1 cellular context compared by ENCODE assay signal in the genomic region with DNA sequence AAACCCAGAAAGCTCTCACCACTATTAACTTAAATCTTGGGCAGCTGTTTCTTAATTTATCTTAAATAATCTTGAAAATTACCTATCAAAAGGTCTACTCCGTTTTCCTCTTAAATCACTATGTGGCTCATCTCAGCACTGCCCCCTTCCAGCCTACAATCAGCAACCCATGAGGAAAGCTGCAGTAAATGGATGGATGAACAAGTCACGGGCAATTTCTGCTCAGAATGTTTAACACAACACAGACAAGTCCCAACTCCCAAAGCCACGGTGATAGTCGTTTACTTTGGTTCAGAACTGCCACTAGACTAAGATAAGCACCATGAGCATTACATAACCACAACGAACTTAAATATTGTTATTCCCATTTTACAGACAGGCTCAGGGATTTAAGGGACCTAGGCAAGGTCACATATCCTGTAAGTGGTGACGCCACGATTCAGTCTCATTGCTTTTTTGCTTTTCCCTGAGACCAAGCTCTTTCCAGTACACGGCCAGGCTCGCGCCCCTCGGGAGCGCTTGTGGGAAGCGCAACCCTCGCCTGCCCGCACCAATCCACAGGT.
TF ChIP-seq lines count a peak whose summit lies in the region.

No MANE protein-coding gene starts in this region.

TF ChIP-seq in H1, 55 proteins besides CTCF, POLR2A, EP300 and RAD21:
- TF ChIP-seq EZH2 (IDR thresholded peaks at IDR 0.05; ENCODE audit: low read depth, low read length, severe bottlenecking) (no peak), CTBP2 (IDR thresholded peaks at IDR 0.05; ENCODE audit: borderline replicate concordance, insufficient read depth, insufficient read length, low read length) (no peak), BCL11A (IDR thresholded peaks at IDR 0.05; ENCODE audit: low read depth in 2 of 2, low read length in 2 of 2) (no peak), JUND (IDR thresholded peaks at IDR 0.05; ENCODE audit: low read length) (no peak), POLR2AphosphoS5 (IDR thresholded peaks at IDR 0.05; ENCODE audit: low read depth, low read length) (no peak), SP1 (IDR thresholded peaks at IDR 0.05; ENCODE audit: low read depth, low read length) (no peak), SRF (IDR thresholded peaks at IDR 0.05; ENCODE audit: low read depth, low read length) (no peak), ATF2 (IDR thresholded peaks at IDR 0.05; ENCODE audit: low read length) (no peak), KDM4A (IDR thresholded peaks at IDR 0.05; ENCODE audit: low read depth, low read length, severe bottlenecking) (no peak), KDM1A (IDR thresholded peaks at IDR 0.05; ENCODE audit: borderline replicate concordance, low read length) (no peak), RFX5 (IDR thresholded peaks at IDR 0.05; ENCODE audit: borderline replicate concordance, low read depth, low read length) (no peak), PHF8 (conservative IDR thresholded peaks at IDR 0.05; ENCODE audit: low read depth, low read length) (no peak), NANOG (IDR thresholded peaks at IDR 0.05; ENCODE audit: insufficient read depth, low read depth, low read length, poor library complexity, severe bottlenecking) (no peak)
- TF ChIP-seq, protein P1, sequence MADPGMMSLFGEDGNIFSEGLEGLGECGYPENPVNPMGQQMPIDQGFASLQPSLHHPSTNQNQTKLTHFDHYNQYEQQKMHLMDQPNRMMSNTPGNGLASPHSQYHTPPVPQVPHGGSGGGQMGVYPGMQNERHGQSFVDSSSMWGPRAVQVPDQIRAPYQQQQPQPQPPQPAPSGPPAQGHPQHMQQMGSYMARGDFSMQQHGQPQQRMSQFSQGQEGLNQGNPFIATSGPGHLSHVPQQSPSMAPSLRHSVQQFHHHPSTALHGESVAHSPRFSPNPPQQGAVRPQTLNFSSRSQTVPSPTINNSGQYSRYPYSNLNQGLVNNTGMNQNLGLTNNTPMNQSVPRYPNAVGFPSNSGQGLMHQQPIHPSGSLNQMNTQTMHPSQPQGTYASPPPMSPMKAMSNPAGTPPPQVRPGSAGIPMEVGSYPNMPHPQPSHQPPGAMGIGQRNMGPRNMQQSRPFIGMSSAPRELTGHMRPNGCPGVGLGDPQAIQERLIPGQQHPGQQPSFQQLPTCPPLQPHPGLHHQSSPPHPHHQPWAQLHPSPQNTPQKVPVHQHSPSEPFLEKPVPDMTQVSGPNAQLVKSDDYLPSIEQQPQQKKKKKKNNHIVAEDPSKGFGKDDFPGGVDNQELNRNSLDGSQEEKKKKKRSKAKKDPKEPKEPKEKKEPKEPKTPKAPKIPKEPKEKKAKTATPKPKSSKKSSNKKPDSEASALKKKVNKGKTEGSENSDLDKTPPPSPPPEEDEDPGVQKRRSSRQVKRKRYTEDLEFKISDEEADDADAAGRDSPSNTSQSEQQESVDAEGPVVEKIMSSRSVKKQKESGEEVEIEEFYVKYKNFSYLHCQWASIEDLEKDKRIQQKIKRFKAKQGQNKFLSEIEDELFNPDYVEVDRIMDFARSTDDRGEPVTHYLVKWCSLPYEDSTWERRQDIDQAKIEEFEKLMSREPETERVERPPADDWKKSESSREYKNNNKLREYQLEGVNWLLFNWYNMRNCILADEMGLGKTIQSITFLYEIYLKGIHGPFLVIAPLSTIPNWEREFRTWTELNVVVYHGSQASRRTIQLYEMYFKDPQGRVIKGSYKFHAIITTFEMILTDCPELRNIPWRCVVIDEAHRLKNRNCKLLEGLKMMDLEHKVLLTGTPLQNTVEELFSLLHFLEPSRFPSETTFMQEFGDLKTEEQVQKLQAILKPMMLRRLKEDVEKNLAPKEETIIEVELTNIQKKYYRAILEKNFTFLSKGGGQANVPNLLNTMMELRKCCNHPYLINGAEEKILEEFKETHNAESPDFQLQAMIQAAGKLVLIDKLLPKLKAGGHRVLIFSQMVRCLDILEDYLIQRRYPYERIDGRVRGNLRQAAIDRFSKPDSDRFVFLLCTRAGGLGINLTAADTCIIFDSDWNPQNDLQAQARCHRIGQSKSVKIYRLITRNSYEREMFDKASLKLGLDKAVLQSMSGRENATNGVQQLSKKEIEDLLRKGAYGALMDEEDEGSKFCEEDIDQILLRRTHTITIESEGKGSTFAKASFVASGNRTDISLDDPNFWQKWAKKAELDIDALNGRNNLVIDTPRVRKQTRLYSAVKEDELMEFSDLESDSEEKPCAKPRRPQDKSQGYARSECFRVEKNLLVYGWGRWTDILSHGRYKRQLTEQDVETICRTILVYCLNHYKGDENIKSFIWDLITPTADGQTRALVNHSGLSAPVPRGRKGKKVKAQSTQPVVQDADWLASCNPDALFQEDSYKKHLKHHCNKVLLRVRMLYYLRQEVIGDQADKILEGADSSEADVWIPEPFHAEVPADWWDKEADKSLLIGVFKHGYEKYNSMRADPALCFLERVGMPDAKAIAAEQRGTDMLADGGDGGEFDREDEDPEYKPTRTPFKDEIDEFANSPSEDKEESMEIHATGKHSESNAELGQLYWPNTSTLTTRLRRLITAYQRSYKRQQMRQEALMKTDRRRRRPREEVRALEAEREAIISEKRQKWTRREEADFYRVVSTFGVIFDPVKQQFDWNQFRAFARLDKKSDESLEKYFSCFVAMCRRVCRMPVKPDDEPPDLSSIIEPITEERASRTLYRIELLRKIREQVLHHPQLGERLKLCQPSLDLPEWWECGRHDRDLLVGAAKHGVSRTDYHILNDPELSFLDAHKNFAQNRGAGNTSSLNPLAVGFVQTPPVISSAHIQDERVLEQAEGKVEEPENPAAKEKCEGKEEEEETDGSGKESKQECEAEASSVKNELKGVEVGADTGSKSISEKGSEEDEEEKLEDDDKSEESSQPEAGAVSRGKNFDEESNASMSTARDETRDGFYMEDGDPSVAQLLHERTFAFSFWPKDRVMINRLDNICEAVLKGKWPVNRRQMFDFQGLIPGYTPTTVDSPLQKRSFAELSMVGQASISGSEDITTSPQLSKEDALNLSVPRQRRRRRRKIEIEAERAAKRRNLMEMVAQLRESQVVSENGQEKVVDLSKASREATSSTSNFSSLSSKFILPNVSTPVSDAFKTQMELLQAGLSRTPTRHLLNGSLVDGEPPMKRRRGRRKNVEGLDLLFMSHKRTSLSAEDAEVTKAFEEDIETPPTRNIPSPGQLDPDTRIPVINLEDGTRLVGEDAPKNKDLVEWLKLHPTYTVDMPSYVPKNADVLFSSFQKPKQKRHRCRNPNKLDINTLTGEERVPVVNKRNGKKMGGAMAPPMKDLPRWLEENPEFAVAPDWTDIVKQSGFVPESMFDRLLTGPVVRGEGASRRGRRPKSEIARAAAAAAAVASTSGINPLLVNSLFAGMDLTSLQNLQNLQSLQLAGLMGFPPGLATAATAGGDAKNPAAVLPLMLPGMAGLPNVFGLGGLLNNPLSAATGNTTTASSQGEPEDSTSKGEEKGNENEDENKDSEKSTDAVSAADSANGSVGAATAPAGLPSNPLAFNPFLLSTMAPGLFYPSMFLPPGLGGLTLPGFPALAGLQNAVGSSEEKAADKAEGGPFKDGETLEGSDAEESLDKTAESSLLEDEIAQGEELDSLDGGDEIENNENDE (IDR thresholded peaks at IDR 0.05; ENCODE audit: insufficient replicate concordance, low read length), result no peak
